1 cellular context compared by ENCODE assay signal in the genomic region with DNA sequence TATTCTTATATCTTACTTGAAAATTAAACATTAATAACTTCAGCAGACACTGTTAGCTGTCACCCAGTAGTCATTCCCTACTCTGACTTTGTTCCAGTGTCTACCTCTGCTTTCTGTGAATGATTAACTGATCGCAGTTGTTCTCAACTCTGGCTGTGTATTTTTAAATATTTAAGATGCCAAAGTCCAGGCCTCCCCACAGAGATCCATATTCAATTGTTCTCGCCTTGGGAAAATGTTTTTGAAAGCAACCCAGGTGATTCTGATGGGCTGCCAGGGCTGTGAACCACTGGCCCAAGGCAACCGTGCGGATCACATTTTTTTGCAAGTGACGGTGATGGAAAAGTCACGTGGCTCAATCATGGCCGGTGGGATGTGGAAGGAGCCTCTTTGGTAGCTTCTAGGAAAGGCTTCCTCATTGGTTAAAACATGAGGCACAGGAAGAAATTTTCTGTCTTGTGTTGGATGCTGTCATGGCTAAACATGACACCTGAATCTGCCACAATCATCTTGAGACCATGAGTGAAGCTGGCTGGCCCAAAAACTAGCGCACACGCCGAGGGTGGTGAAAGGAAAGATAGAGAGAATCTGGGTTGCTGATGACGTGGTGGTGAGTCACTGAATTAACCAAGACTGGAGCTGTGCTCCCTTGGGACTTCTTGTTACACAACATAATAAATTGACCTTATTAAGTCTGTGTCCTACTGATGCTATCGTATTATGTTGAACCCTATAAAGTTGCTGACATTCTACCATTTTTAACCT.
A peak's percentile ranks its signal among the peaks of the same experiment; 100 is the strongest.
TF ChIP-seq lines count a peak whose summit lies in the region.

No MANE protein-coding gene starts in this region.

TF ChIP-seq in HepG2, 621 proteins besides CTCF, POLR2A, EP300 and RAD21 (continued from another document and continues in another):
- TF ChIP-seq, protein P1, sequence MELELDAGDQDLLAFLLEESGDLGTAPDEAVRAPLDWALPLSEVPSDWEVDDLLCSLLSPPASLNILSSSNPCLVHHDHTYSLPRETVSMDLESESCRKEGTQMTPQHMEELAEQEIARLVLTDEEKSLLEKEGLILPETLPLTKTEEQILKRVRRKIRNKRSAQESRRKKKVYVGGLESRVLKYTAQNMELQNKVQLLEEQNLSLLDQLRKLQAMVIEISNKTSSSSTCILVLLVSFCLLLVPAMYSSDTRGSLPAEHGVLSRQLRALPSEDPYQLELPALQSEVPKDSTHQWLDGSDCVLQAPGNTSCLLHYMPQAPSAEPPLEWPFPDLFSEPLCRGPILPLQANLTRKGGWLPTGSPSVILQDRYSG (CRISPR knock-in tag; IDR thresholded peaks at IDR 0.05): no peak
- TF ChIP-seq, protein P2, sequence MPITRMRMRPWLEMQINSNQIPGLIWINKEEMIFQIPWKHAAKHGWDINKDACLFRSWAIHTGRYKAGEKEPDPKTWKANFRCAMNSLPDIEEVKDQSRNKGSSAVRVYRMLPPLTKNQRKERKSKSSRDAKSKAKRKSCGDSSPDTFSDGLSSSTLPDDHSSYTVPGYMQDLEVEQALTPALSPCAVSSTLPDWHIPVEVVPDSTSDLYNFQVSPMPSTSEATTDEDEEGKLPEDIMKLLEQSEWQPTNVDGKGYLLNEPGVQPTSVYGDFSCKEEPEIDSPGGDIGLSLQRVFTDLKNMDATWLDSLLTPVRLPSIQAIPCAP (CRISPR knock-in tag; IDR thresholded peaks at IDR 0.05; ENCODE audit: low read depth): no peak
- peak; percentile 37 for TF ChIP-seq PPARG (CRISPR knock-in tag; conservative IDR thresholded peaks at IDR 0.05)
- no peak for TF ChIP-seq FOXA1 (IDR thresholded peaks at IDR 0.05)
- no peak for TF ChIP-seq FOXA1 (CRISPR knock-in tag; IDR thresholded peaks at IDR 0.05)
- TF ChIP-seq NR2F2 (IDR thresholded peaks at IDR 0.05; ENCODE audit: borderline replicate concordance, low read depth): no peak
- TF ChIP-seq ZNF124 (CRISPR knock-in tag; IDR thresholded peaks at IDR 0.05): no peak
- TF ChIP-seq, protein P3, sequence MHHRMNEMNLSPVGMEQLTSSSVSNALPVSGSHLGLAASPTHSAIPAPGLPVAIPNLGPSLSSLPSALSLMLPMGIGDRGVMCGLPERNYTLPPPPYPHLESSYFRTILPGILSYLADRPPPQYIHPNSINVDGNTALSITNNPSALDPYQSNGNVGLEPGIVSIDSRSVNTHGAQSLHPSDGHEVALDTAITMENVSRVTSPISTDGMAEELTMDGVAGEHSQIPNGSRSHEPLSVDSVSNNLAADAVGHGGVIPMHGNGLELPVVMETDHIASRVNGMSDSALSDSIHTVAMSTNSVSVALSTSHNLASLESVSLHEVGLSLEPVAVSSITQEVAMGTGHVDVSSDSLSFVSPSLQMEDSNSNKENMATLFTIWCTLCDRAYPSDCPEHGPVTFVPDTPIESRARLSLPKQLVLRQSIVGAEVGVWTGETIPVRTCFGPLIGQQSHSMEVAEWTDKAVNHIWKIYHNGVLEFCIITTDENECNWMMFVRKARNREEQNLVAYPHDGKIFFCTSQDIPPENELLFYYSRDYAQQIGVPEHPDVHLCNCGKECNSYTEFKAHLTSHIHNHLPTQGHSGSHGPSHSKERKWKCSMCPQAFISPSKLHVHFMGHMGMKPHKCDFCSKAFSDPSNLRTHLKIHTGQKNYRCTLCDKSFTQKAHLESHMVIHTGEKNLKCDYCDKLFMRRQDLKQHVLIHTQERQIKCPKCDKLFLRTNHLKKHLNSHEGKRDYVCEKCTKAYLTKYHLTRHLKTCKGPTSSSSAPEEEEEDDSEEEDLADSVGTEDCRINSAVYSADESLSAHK (CRISPR knock-in tag; IDR thresholded peaks at IDR 0.05; ENCODE audit: borderline replicate concordance): no peak
- no peak for TF ChIP-seq PCBP2 (optimal IDR thresholded peaks at IDR 0.05; ENCODE audit: low read depth, low read length, poor library complexity, severe bottlenecking)
- TF ChIP-seq ZNF282 (IDR thresholded peaks at IDR 0.05; ENCODE audit: partially characterized antibody): no peak
- TF ChIP-seq JUN (CRISPR knock-in tag; IDR thresholded peaks at IDR 0.05): no peak
- no peak for TF ChIP-seq TRIM24 (CRISPR knock-in tag; IDR thresholded peaks at IDR 0.05)
- no peak for TF ChIP-seq KMT2A (CRISPR knock-in tag; IDR thresholded peaks at IDR 0.05)
- TF ChIP-seq, protein P4, sequence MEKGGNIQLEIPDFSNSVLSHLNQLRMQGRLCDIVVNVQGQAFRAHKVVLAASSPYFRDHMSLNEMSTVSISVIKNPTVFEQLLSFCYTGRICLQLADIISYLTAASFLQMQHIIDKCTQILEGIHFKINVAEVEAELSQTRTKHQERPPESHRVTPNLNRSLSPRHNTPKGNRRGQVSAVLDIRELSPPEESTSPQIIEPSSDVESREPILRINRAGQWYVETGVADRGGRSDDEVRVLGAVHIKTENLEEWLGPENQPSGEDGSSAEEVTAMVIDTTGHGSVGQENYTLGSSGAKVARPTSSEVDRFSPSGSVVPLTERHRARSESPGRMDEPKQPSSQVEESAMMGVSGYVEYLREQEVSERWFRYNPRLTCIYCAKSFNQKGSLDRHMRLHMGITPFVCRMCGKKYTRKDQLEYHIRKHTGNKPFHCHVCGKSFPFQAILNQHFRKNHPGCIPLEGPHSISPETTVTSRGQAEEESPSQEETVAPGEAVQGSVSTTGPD (CRISPR knock-in tag; IDR thresholded peaks at IDR 0.05): no peak
- no peak for TF ChIP-seq RNF2 (conservative IDR thresholded peaks at IDR 0.05; ENCODE audit: low read depth)
- TF ChIP-seq ZNF317 (CRISPR knock-in tag; IDR thresholded peaks at IDR 0.05): peak; percentile 75
- TF ChIP-seq REPIN1 (CRISPR knock-in tag; IDR thresholded peaks at IDR 0.05; ENCODE audit: borderline replicate concordance, low read depth): no peak; the same call in none of the 2 replicates
- TF ChIP-seq, protein P5, sequence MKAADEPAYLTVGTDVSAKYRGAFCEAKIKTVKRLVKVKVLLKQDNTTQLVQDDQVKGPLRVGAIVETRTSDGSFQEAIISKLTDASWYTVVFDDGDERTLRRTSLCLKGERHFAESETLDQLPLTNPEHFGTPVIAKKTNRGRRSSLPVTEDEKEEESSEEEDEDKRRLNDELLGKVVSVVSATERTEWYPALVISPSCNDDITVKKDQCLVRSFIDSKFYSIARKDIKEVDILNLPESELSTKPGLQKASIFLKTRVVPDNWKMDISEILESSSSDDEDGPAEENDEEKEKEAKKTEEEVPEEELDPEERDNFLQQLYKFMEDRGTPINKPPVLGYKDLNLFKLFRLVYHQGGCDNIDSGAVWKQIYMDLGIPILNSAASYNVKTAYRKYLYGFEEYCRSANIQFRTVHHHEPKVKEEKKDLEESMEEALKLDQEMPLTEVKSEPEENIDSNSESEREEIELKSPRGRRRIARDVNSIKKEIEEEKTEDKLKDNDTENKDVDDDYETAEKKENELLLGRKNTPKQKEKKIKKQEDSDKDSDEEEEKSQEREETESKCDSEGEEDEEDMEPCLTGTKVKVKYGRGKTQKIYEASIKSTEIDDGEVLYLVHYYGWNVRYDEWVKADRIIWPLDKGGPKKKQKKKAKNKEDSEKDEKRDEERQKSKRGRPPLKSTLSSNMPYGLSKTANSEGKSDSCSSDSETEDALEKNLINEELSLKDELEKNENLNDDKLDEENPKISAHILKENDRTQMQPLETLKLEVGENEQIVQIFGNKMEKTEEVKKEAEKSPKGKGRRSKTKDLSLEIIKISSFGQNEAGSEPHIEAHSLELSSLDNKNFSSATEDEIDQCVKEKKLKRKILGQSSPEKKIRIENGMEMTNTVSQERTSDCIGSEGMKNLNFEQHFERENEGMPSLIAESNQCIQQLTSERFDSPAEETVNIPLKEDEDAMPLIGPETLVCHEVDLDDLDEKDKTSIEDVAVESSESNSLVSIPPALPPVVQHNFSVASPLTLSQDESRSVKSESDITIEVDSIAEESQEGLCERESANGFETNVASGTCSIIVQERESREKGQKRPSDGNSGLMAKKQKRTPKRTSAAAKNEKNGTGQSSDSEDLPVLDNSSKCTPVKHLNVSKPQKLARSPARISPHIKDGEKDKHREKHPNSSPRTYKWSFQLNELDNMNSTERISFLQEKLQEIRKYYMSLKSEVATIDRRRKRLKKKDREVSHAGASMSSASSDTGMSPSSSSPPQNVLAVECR (CRISPR knock-in tag; IDR thresholded peaks at IDR 0.05; ENCODE audit: borderline replicate concordance): peak; percentile 34; the same call in 1 of the 2 replicates
- TF ChIP-seq STAG1 (CRISPR knock-in tag; IDR thresholded peaks at IDR 0.05): no peak
- no peak for TF ChIP-seq EZH2 (conservative IDR thresholded peaks at IDR 0.05; ENCODE audit: low read depth, low read length)
- TF ChIP-seq, protein P6, sequence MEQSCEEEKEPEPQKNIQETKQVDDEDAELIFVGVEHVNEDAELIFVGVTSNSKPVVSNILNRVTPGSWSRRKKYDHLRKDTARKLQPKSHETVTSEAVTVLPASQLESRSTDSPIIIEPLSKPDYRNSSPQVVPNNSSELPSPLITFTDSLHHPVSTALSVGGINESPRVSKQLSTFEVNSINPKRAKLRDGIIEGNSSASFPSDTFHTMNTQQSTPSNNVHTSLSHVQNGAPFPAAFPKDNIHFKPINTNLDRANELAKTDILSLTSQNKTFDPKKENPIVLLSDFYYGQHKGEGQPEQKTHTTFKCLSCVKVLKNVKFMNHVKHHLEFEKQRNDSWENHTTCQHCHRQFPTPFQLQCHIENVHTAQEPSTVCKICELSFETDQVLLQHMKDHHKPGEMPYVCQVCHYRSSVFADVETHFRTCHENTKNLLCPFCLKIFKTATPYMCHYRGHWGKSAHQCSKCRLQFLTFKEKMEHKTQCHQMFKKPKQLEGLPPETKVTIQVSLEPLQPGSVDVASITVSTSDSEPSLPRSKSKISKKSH (CRISPR knock-in tag; IDR thresholded peaks at IDR 0.05; ENCODE audit: borderline replicate concordance): no peak
- peak; percentile 60; the same call in 1 of the 2 replicates for TF ChIP-seq FOXJ3 (CRISPR knock-in tag; IDR thresholded peaks at IDR 0.05; ENCODE audit: borderline replicate concordance)
- peak; percentile 44; the same call in 1 of the 2 replicates for TF ChIP-seq NR2F6 (IDR thresholded peaks at IDR 0.05)
- TF ChIP-seq NR2F6 (CRISPR knock-in tag; IDR thresholded peaks at IDR 0.05): no peak; the same call in 1 of the 2 replicates
- 0 out of 2 replicates have a peak, but pooled peaks have one; percentile 36 for TF ChIP-seq ATF7-NPFF (CRISPR knock-in tag; IDR thresholded peaks at IDR 0.05; ENCODE audit: low read depth)
- TF ChIP-seq ZSCAN21 (CRISPR knock-in tag; IDR thresholded peaks at IDR 0.05; ENCODE audit: borderline replicate concordance): no peak
- no peak for TF ChIP-seq ZNF570 (CRISPR knock-in tag; IDR thresholded peaks at IDR 0.05; ENCODE audit: borderline replicate concordance)
- TF ChIP-seq ZNF839 (CRISPR knock-in tag; IDR thresholded peaks at IDR 0.05; ENCODE audit: borderline replicate concordance): no peak
- TF ChIP-seq NPAS2 (CRISPR knock-in tag; IDR thresholded peaks at IDR 0.05; ENCODE audit: borderline replicate concordance): no peak
- 0 out of 2 replicates have a peak, but pooled peaks have one; percentile 7 for TF ChIP-seq SMAD3 (CRISPR knock-in tag; IDR thresholded peaks at IDR 0.05)
- TF ChIP-seq MXI1 (IDR thresholded peaks at IDR 0.05; ENCODE audit: borderline replicate concordance, low read depth, low read length): no peak; the same call in 2 of the 3 replicates
- no peak for TF ChIP-seq MTA3 (CRISPR knock-in tag; IDR thresholded peaks at IDR 0.05)
- peak; percentile 39; the same call in 1 of the 2 replicates for TF ChIP-seq ZNF350 (CRISPR knock-in tag; IDR thresholded peaks at IDR 0.05; ENCODE audit: borderline replicate concordance, low read depth)
- no peak for TF ChIP-seq ARHGAP35 (CRISPR knock-in tag; IDR thresholded peaks at IDR 0.05; ENCODE audit: borderline replicate concordance)
- TF ChIP-seq, protein P7, sequence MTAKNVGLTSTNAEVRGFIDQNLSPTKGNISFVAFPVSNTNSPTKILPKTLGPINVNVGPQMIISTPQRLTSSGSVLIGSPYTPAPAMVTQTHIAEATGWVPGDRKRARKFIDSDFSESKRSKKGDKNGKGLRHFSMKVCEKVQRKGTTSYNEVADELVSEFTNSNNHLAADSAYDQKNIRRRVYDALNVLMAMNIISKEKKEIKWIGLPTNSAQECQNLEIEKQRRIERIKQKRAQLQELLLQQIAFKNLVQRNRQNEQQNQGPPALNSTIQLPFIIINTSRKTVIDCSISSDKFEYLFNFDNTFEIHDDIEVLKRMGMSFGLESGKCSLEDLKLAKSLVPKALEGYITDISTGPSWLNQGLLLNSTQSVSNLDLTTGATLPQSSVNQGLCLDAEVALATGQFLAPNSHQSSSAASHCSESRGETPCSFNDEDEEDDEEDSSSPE (CRISPR knock-in tag; IDR thresholded peaks at IDR 0.05): peak; percentile 60; the same call in 1 of the 2 replicates
- no peak for TF ChIP-seq ZBTB1 (CRISPR knock-in tag; IDR thresholded peaks at IDR 0.05; ENCODE audit: borderline replicate concordance)
- TF ChIP-seq, protein P8, sequence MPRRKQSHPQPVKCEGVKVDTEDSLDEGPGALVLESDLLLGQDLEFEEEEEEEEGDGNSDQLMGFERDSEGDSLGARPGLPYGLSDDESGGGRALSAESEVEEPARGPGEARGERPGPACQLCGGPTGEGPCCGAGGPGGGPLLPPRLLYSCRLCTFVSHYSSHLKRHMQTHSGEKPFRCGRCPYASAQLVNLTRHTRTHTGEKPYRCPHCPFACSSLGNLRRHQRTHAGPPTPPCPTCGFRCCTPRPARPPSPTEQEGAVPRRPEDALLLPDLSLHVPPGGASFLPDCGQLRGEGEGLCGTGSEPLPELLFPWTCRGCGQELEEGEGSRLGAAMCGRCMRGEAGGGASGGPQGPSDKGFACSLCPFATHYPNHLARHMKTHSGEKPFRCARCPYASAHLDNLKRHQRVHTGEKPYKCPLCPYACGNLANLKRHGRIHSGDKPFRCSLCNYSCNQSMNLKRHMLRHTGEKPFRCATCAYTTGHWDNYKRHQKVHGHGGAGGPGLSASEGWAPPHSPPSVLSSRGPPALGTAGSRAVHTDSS (CRISPR knock-in tag; conservative IDR thresholded peaks at IDR 0.05): no peak
- TF ChIP-seq ZNF552 (CRISPR knock-in tag; IDR thresholded peaks at IDR 0.05; ENCODE audit: borderline replicate concordance): no peak
- peak; percentile 37; the same call in 1 of the 2 replicates for TF ChIP-seq ZFX (CRISPR knock-in tag; IDR thresholded peaks at IDR 0.05; ENCODE audit: low read depth)
- TF ChIP-seq SRF (IDR thresholded peaks at IDR 0.05; ENCODE audit: low read depth, low read length): no peak
- TF ChIP-seq ZFP82 (CRISPR knock-in tag; IDR thresholded peaks at IDR 0.05; ENCODE audit: borderline replicate concordance): no peak; the same call in 1 of the 2 replicates
